ENCODE assay signal across 16 cellular contexts in the genomic region with DNA sequence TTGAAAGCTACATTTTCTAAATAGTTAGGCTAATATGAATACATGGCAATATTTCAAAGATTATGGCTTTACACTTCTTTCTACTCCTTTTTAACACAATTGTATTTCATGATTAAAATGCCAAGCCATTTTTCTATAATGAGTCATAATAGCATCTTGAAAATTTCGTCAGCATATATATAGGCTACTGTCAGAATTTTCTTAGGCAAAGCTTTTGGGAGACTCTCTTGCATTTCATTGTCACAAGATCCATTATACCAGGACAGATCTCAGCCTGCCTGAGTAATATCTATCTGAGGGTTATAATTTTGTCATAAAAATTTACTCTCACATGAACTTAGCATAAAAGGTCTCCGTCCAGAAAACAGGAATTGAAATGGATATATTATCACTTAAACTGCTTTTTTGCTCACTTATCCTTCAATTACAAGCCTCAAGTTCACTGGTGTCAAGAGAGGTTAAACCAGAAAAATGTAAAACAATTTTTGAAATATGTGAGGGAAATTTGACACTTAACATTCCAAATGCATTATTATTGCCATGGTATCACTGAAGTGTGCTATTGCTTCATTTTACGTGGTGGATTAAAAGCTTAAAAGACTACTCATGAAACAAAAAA. TPM values are rescaled to one million over a fixed set of nuclear protein-coding genes. Genes with fewer than 3 reads are reported as not detected.
DNase-seq lines count a peak whose midpoint lies in the region; ATAC-seq and TF ChIP-seq lines count a peak whose summit lies in the region.
"Had no signal": no experiment of that assay in that cellular context is flagged by ENCODE, and none has a peak within 500 bp of the region (broad histone marks: within the 10 kb centered on the region; RNA-seq: fewer than 3 reads in every experiment).

No MANE protein-coding gene starts in this region.

- H3K23ac ChIP-seq in IMR-90 (ENCODE audit: low read depth, low read length): no peak overlapping the region

- H2BK15ac ChIP-seq in IMR-90 (ENCODE audit: low read depth, low read length): no peak overlapping the region

- H3K4me1 ChIP-seq in IMR-90 (ENCODE audit: control insufficient read depth, insufficient read depth, low read length): peaks cover 6% of the 10 kb centered on the region

- H3K56ac ChIP-seq in IMR-90 (ENCODE audit: extremely low read depth, insufficient read depth, low read length): no peak overlapping the region

- intact Hi-C loops in IMR-90 (cut with micrococcal nuclease): no loop called here

- H3K9me3 ChIP-seq in IMR-90 (ENCODE audit: control insufficient read depth, insufficient read depth, low read length): no peaks in the 10 kb centered on the region
- H3K9me3 ChIP-seq: mucosa of descending colon had no signal

- H3K9me1 ChIP-seq in IMR-90 (ENCODE audit: insufficient read depth, low read length): peaks cover 7% of the 10 kb centered on the region; the same call in 1 of the 2 replicates

- POLR2A ChIA-PET in IMR-90 (lab: Charles Lee; ENCODE audit: unreplicated experiment): no interaction called here

- 0 out of 2 replicates have a peak, but pooled peaks cover 2% of the 10 kb centered on the region for H3K27me3 ChIP-seq in IMR-90 (ENCODE audit: control insufficient read depth, insufficient read depth, low read length)

- H4K20me1 ChIP-seq in IMR-90 (ENCODE audit: insufficient read depth, low read length): no peaks in the 10 kb centered on the region

- no TSS peak for BruUV-seq in IMR-90 (replicated peaks; lab: Mats Ljungman, UMichigan)

- H2AK9ac ChIP-seq in IMR-90 (replicated peaks; ENCODE audit: low read depth, low read length, poor library complexity): no peak overlapping the region

- H3K4ac ChIP-seq in IMR-90 (ENCODE audit: low read depth, low read length): no peak overlapping the region

- H3K4me2 ChIP-seq in IMR-90 (ENCODE audit: low read depth, low read length): peak overlapping the region; percentile 36

- H2BK20ac ChIP-seq in IMR-90 (ENCODE audit: low read depth, low read length): no peak overlapping the region; the same call in 1 of the 2 replicates

- H3K27ac ChIP-seq in IMR-90 (ENCODE audit: insufficient read depth, low read length): no peak overlapping the region

- dilution Hi-C loops in IMR-90 (cut with HindIII; ENCODE audit: low sequenced_read_pairs, unreplicated experiment): no loop called here

- no peak overlapping the region for H3K4me3 ChIP-seq in AG09309 (ENCODE audit: control insufficient read depth, low read depth, low read length)
- no peak overlapping the region for H3K4me3 ChIP-seq in IMR-90 (ENCODE audit: insufficient read depth, low read depth, low read length)
- no peak overlapping the region for H3K4me3 ChIP-seq in astrocyte of the spinal cord (ENCODE audit: low read depth, low read length)
- H3K4me3 ChIP-seq: mucosa of descending colon had no signal

- no peak overlapping the region for H3K9ac ChIP-seq in IMR-90 (ENCODE audit: low read depth, low read length)

- TF ChIP-seq CTCF in AG09309 (IDR thresholded peaks at IDR 0.05; ENCODE audit: control insufficient read depth, insufficient read depth, low read depth, low read length, missing control alignments) (no peak), IMR-90 (conservative IDR thresholded peaks at IDR 0.05; ENCODE audit: low read depth, low read length) (no peak), astrocyte of the spinal cord (IDR thresholded peaks at IDR 0.05; ENCODE audit: low read depth, low read length) (no peak)

- H4K5ac ChIP-seq in IMR-90 (ENCODE audit: low read depth, low read length): no peak overlapping the region

- no peak overlapping the region for H4K91ac ChIP-seq in IMR-90 (ENCODE audit: insufficient read depth, low read depth, low read length)

- no peak overlapping the region for H4K8ac ChIP-seq in IMR-90 (ENCODE audit: low read depth in 2 of 2, low read length in 2 of 2)

- TF ChIP-seq RAD21 in IMR-90 (IDR thresholded peaks at IDR 0.05; ENCODE audit: low read length): no peak

- H2BK5ac ChIP-seq in IMR-90 (ENCODE audit: low read depth, low read length, poor library complexity, severe bottlenecking): peak overlapping the region; percentile 7

- in situ Hi-C loops in IMR-90 (cut with MboI; ENCODE audit: low sequenced_read_pairs): no loop called here
- in situ Hi-C loops in astrocyte of the spinal cord (cut with HindIII; ENCODE audit: low sequenced_read_pairs): no loop called here
- in situ Hi-C loops in G401 (cut with HindIII; ENCODE audit: low sequenced_read_pairs): no loop called here

- no peak overlapping the region for H2AFZ ChIP-seq in IMR-90 (replicated peaks; ENCODE audit: low read length, poor library complexity)

- TF ChIP-seq POLR2A in IMR-90 (IDR thresholded peaks at IDR 0.05; ENCODE audit: low read depth, low read length): no peak

- H3K18ac ChIP-seq in IMR-90 (ENCODE audit: low read depth, low read length): no peak overlapping the region; the same call in 1 of the 2 replicates

- no peaks in the 10 kb centered on the region for H3K79me1 ChIP-seq in IMR-90 (ENCODE audit: low read depth in 1 of 2, low read length in 2 of 2)

- no peak overlapping the region for H2AK5ac ChIP-seq in IMR-90 (ENCODE audit: low read depth, low read length)

- CTCF ChIA-PET in IMR-90 (lab: Yijun Ruan, JAX): interaction anchor here (0.8 kb wide), 1 partner anchor 12 kb away, joined by 3 read pairs; no protein-coding TSS in a partner anchor

- peak; percentile 57 for ATAC-seq in IMR-90 (ENCODE audit: low read depth)
- ATAC-seq: mucosa of descending colon had no signal

- no CpG with 5 or more reads among the region's 3 CpGs for WGBS in IMR-90 (ENCODE audit: extremely low coverage in 2 of 2, insufficient read length in 1 of 2), 2 experiments

- H3K36me3 ChIP-seq in IMR-90 (ENCODE audit: control insufficient read depth, insufficient read depth, low read length): no peaks in the 10 kb centered on the region

- no peak overlapping the region for H2BK120ac ChIP-seq in IMR-90 (ENCODE audit: low read depth, low read length)

- no peak overlapping the region for H3K14ac ChIP-seq in IMR-90 (replicated peaks; ENCODE audit: low read depth, low read length)

- DNase-seq in AG09309 (ENCODE audit: low read depth) (peak; percentile 46), IMR-90 (peak; percentile 50), astrocyte of the spinal cord (ENCODE audit: low read depth, low spot score) (peak; percentile 69), iris pigment epithelial cell (ENCODE audit: low read depth) (peak; percentile 79), NCI-H510A treated with DMSO at 0.1 percent for 48 hours (lab: John Stamatoyannopoulos, UW) (no peak), G401 (ENCODE audit: low spot score) (no peak)
- DNase-seq in activated CD4-positive, CD25-positive, alpha-beta regulatory T cell treated with anti-CD3 and anti-CD28 coated beads, Interleukin-2, amount 50 U/mL, for 72 hours: no peak
- no peak for DNase-seq in stimulated activated CD4-positive, alpha-beta T cell treated with anti-CD3 and anti-CD28 coated beads, Interleukin-2, amount 100 ng/mL, for 48 hours
- DNase-seq: activated naive CD8-positive, alpha-beta T cell treated with anti-CD3 and anti-CD28 coated beads for 36 hours; AML-193; DMS 273 treated with DMSO at 0.1 percent for 48 hours; mucosa of descending colon; posterior cingulate gyrus; stimulated activated CD4-positive, alpha-beta T cell treated with anti-CD3 and anti-CD28 coated beads, Interleukin-15, amount 100 ng/mL, for 24 hours; T-helper 2 cell had no signal

TF ChIP-seq in IMR-90, 13 proteins besides CTCF, POLR2A, EP300 and RAD21:
- TF ChIP-seq, protein P1, sequence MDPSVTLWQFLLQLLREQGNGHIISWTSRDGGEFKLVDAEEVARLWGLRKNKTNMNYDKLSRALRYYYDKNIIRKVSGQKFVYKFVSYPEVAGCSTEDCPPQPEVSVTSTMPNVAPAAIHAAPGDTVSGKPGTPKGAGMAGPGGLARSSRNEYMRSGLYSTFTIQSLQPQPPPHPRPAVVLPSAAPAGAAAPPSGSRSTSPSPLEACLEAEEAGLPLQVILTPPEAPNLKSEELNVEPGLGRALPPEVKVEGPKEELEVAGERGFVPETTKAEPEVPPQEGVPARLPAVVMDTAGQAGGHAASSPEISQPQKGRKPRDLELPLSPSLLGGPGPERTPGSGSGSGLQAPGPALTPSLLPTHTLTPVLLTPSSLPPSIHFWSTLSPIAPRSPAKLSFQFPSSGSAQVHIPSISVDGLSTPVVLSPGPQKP (IDR thresholded peaks at IDR 0.05; ENCODE audit: borderline replicate concordance, low read depth, low read length): no peak
- TF ChIP-seq MAFK (IDR thresholded peaks at IDR 0.05; ENCODE audit: low read depth, low read length): no peak
- no peak for TF ChIP-seq RCOR1 (IDR thresholded peaks at IDR 0.05; ENCODE audit: insufficient replicate concordance, low read length)
- no peak for TF ChIP-seq RFX5 (IDR thresholded peaks at IDR 0.05; ENCODE audit: low read depth, low read length)
- TF ChIP-seq USF2 (IDR thresholded peaks at IDR 0.05; ENCODE audit: low read depth, low read length): no peak
- TF ChIP-seq CEBPB (IDR thresholded peaks at IDR 0.05; ENCODE audit: low read depth, low read length): peak; percentile 86
- TF ChIP-seq MAZ (IDR thresholded peaks at IDR 0.05; ENCODE audit: borderline replicate concordance, low read depth, low read length): no peak
- peak; percentile 31; the same call in 1 of the 2 replicates for TF ChIP-seq FOS (IDR thresholded peaks at IDR 0.05; ENCODE audit: low read depth, low read length)

RNA-seq across cellular contexts. Expression of gene CPA3, which starts 37.2 kb away (rescaled TPM):
- total RNA-seq in IMR-90 (2012; rRNA removed): 0.28 TPM in 1 of 2 replicates, not detected in the other
- polyA plus RNA-seq in IMR-90 (2012; rRNA removed): 0.07 and 0.09 TPM in 2 replicates
- polyA plus RNA-seq in IMR-90 (2012; cell fraction: cytosol; rRNA removed): 0.03 TPM in 1 of 2 replicates, not detected in the other
- polyA plus RNA-seq in IMR-90 (2012; cell fraction: nucleus; rRNA removed; ENCODE audit: low replicate concordance): 0.15 TPM in 1 of 2 replicates, not detected in the other
- total RNA-seq in G401 (2014; rRNA removed; shearing (Covaris generic)): not detected in 2 replicates
- total RNA-seq: activated naive CD8-positive, alpha-beta T cell treated with anti-CD3 and anti-CD28 coated beads for 36 hours had no signal
- polyA plus RNA-seq: keratinocyte had no signal

Comparison
In these comparisons a context has a peak if more than half of its experiments do, and no peak if none do; other contexts are left out.
1. DNase-seq: peak in AG09309 (single experiment), IMR-90 (single experiment), astrocyte of the spinal cord (single experiment) and iris pigment epithelial cell (single experiment); none in activated CD4-positive, CD25-positive, alpha-beta regulatory T cell treated with anti-CD3 and anti-CD28 coated beads, Interleukin-2, amount 50 U/mL, for 72 hours (single experiment), stimulated activated CD4-positive, alpha-beta T cell treated with anti-CD3 and anti-CD28 coated beads, Interleukin-2, amount 100 ng/mL, for 48 hours (0 of 2), NCI-H510A treated with DMSO at 0.1 percent for 48 hours (single experiment) and G401 (single experiment).